ENCODE assay signal across 26 cellular contexts in genomic region chr4:37728064-37728463, GRCh38. TPM values are rescaled to one million over a fixed set of nuclear protein-coding genes. Genes with fewer than 3 reads are reported as not detected.
DNase-seq lines count a peak whose midpoint lies in the region; ATAC-seq, FAIRE-seq and TF ChIP-seq lines count a peak whose summit lies in the region.
"Had no signal": no experiment of that assay in that cellular context is flagged by ENCODE, and none has a peak within 500 bp of the region (broad histone marks: within the 10 kb centered on the region; RNA-seq: fewer than 3 reads in every experiment).

No MANE protein-coding gene starts in this region.

- H2BK15ac ChIP-seq in neuronal stem cell (ENCODE audit: low read length), result no peak overlapping the region

- H3K9ac ChIP-seq in neuronal stem cell (ENCODE audit: low read depth, low read length, poor library complexity), result no peak overlapping the region
- H3K9ac ChIP-seq: SK-N-SH had no signal

- no peak overlapping the region for H3K4ac ChIP-seq in neuronal stem cell (ENCODE audit: low read length)

- CTCF ChIA-PET in WTC11 (lab: Charles Lee), result no interaction called here

- FAIRE-seq in bronchial epithelial cell (lab: Jason Lieb, UNC) (no peak), small intestine (lab: Jason Lieb, UNC) (no peak)
- FAIRE-seq: GM18507, RCC 7860 had no signal

- DNase-seq in NOMO-1 treated with DMSO at 0.1 percent for 48 hours (lab: John Stamatoyannopoulos, UW; ENCODE audit: unreplicated experiment) (peak; percentile 5), NOMO-1 treated with dmso at 0.1 percent for 144 hours (lab: John Stamatoyannopoulos, UW; ENCODE audit: unreplicated experiment) (no peak), SK-MEL-5 (ENCODE audit: low read depth, low spot score) (peak; percentile 83), bronchial epithelial cell (ENCODE audit: low read depth) (peak; percentile 37), WTC11 (ENCODE audit: low spot score) (no peak), DMS153 treated with DMSO at 0.1 percent for 48 hours (lab: John Stamatoyannopoulos, UW; ENCODE audit: unreplicated experiment) (no peak), neuronal stem cell (ENCODE audit: low spot score) (no peak), small intestine (no peak)
- DNase-seq: BE2C; CD8-positive, alpha-beta memory T cell; DMS 273 treated with DMSO at 0.1 percent for 48 hours; GOT3; HFFc6; NCI-H1694; NCI-H2081; NCI-H2227 treated with DMSO at 0.1 percent for 48 hours; NCI-H526 treated with DMSO at 0.1 percent for 48 hours; SIG-M5; SK-N-SH; SW 1271 had no signal

- no peak overlapping the region for H3K14ac ChIP-seq in neuronal stem cell (ENCODE audit: low read length)

- H4K91ac ChIP-seq in neuronal stem cell (ENCODE audit: low read depth, low read length, poor library complexity), result no peak overlapping the region

- H3K36me3 Mint-ChIP-seq in WTC11, result peaks cover 10% of the 10 kb centered on the region
- H3K36me3 Mint-ChIP-seq: CD14-positive monocyte; CD8-positive, alpha-beta memory T cell; IgD-negative memory B cell had no signal

- in situ Hi-C loops in SK-MEL-5 (cut with HindIII; ENCODE audit: low pct_unique_long_range_greater_than_20kb, low sequenced_read_pairs), result no loop called here

- H3K27ac Mint-ChIP-seq in WTC11, result no peak overlapping the region
- H3K27ac Mint-ChIP-seq: HFFc6, IgD-negative memory B cell had no signal

- no peak overlapping the region for H2BK120ac ChIP-seq in neuronal stem cell (ENCODE audit: low read depth, low read length)

- H3K4me1 ChIP-seq in neuronal stem cell (ENCODE audit: control insufficient read depth in 2 of 2, insufficient read depth in 1 of 2, low read depth in 1 of 2, low read length in 2 of 2) (peaks cover 8 to 9% of the 10 kb centered on the region in 2 donors), small intestine (ENCODE audit: control insufficient read depth in 2 of 2, insufficient read depth in 1 of 2, low read depth in 1 of 2, low read length in 1 of 2) (peaks cover 0 to 2% of the 10 kb centered on the region in 2 donors)
- H3K4me1 ChIP-seq: BE2C, HAP-1 had no signal

- H3K4me3 Mint-ChIP-seq in WTC11, result no peak overlapping the region
- H3K4me3 Mint-ChIP-seq: CD14-positive monocyte; CD8-positive, alpha-beta memory T cell; HFFc6; IgD-negative memory B cell had no signal

- H2AK5ac ChIP-seq in neuronal stem cell (ENCODE audit: low read depth, low read length), result no peak overlapping the region

- POLR2A ChIA-PET in WTC11 (lab: Charles Lee), result no interaction called here

- no peak overlapping the region for H3K23ac ChIP-seq in neuronal stem cell (ENCODE audit: low read depth, low read length, poor library complexity)

- H3K36me3 ChIP-seq in bronchial epithelial cell (ENCODE audit: control insufficient read depth, insufficient read depth, low read length) (no peaks in the 10 kb centered on the region), neuronal stem cell (replicated peaks in 1 of 2; ENCODE audit: control insufficient read depth in 2 of 2, insufficient read depth in 2 of 2, low read length in 2 of 2) (no peaks in the 10 kb centered on the region), small intestine (ENCODE audit: control insufficient read depth in 2 of 2, insufficient read depth in 2 of 2, low read length in 2 of 2) (no peaks in the 10 kb centered on the region)
- H3K36me3 ChIP-seq: BE2C, HAP-1 had no signal

- H3K27me3 Mint-ChIP-seq in WTC11 (ENCODE audit: low read depth), result peaks cover 3% of the 10 kb centered on the region

- TF ChIP-seq CTCF in bronchial epithelial cell (IDR thresholded peaks at IDR 0.05; ENCODE audit: insufficient read depth, low read length, severe bottlenecking) (no peak), WTC11 (IDR thresholded peaks at IDR 0.05) (no peak)

- H4K8ac ChIP-seq in neuronal stem cell (ENCODE audit: low read depth, low read length), result no peak overlapping the region

- no peak overlapping the region for H2AFZ ChIP-seq in neuronal stem cell (ENCODE audit: low read length)

- no peak for ATAC-seq in WTC11

- H3K79me1 ChIP-seq in neuronal stem cell (ENCODE audit: low read depth, low read length), result no peaks in the 10 kb centered on the region

- H3K4me3 ChIP-seq in bronchial epithelial cell (ENCODE audit: low read depth, low read length), result no peak overlapping the region
- no peak overlapping the region for H3K4me3 ChIP-seq in neuronal stem cell (ENCODE audit: low read length in 2 of 2)
- no peak overlapping the region for H3K4me3 ChIP-seq in small intestine (ENCODE audit: low read depth in 1 of 2, low read length in 2 of 2)
- H3K4me3 ChIP-seq: HAP-1 had no signal

- no peaks in the 10 kb centered on the region for H3K27me3 ChIP-seq in bronchial epithelial cell (ENCODE audit: control insufficient read depth, insufficient read depth, low read length)
- no peaks in the 10 kb centered on the region for H3K27me3 ChIP-seq in neuronal stem cell (ENCODE audit: control insufficient read depth in 3 of 3, insufficient read depth in 3 of 3, low read depth in 1 of 3, low read length in 3 of 3)
- H3K27me3 ChIP-seq in small intestine (ENCODE audit: control insufficient read depth in 2 of 2, insufficient read depth in 2 of 2, low read length in 2 of 2), result no peaks in the 10 kb centered on the region
- H3K27me3 ChIP-seq: BE2C had no signal

- peaks cover 17% of the 10 kb centered on the region for H3K9me3 Mint-ChIP-seq in WTC11
- H3K9me3 Mint-ChIP-seq: CD14-positive monocyte; CD8-positive, alpha-beta memory T cell; HFFc6; IgD-negative memory B cell had no signal

- no peak overlapping the region for H3K27ac ChIP-seq in neuronal stem cell (replicated peaks; ENCODE audit: low read length)
- H3K27ac ChIP-seq in small intestine (ENCODE audit: low read depth in 1 of 2, low read length in 1 of 2), result no peak overlapping the region
- H3K27ac ChIP-seq: 22Rv1 had no signal

- no peak overlapping the region for H3K18ac ChIP-seq in neuronal stem cell (ENCODE audit: low read length)

- H3K4me2 ChIP-seq in neuronal stem cell (ENCODE audit: insufficient read depth, low read length, poor library complexity, severe bottlenecking), result no peak overlapping the region
- H3K4me2 ChIP-seq: SK-N-SH had no signal

- no peak overlapping the region for H2BK5ac ChIP-seq in neuronal stem cell (ENCODE audit: low read length)

- no peak overlapping the region for H2BK12ac ChIP-seq in neuronal stem cell (ENCODE audit: low read length)

- H3K4me1 Mint-ChIP-seq in WTC11, result peaks cover 24% of the 10 kb centered on the region
- H3K4me1 Mint-ChIP-seq: IgD-negative memory B cell had no signal

- H3K9me3 ChIP-seq in neuronal stem cell (replicated peaks in 1 of 2; ENCODE audit: control insufficient read depth in 2 of 2, insufficient read depth in 1 of 2, low read depth in 1 of 2, low read length in 2 of 2) (no peaks in the 10 kb centered on the region), small intestine (ENCODE audit: control insufficient read depth, low read depth) (no peaks in the 10 kb centered on the region)
- H3K9me3 ChIP-seq: BE2C, HAP-1, SK-N-SH had no signal

TF ChIP-seq in WTC11, 78 proteins besides CTCF, POLR2A, EP300 and RAD21 (continues in another document):
- TF ChIP-seq PREB (CRISPR knock-in tag; IDR thresholded peaks at IDR 0.05; ENCODE audit: borderline replicate concordance), result no peak
- no peak for TF ChIP-seq ZNF263 (CRISPR knock-in tag; IDR thresholded peaks at IDR 0.05; ENCODE audit: low read depth)
- TF ChIP-seq PRRX2 (CRISPR knock-in tag; IDR thresholded peaks at IDR 0.05), result no peak
- TF ChIP-seq ZNF138 (CRISPR knock-in tag; conservative IDR thresholded peaks at IDR 0.05), result no peak
- TF ChIP-seq SP1 (CRISPR knock-in tag; conservative IDR thresholded peaks at IDR 0.05), result no peak
- TF ChIP-seq ZNF317 (CRISPR knock-in tag; IDR thresholded peaks at IDR 0.05; ENCODE audit: borderline replicate concordance, low read depth), result no peak
- TF ChIP-seq ZNF512 (CRISPR knock-in tag; IDR thresholded peaks at IDR 0.05; ENCODE audit: borderline replicate concordance), result no peak
- no peak for TF ChIP-seq E2F4 (CRISPR knock-in tag; IDR thresholded peaks at IDR 0.05; ENCODE audit: borderline replicate concordance, low read depth)

RNA-seq across cellular contexts. Expression of gene RELL1, which starts 41.9 kb away (rescaled TPM):
- 33.3 and 40.7 TPM in 2 replicates for total RNA-seq in SK-MEL-5 (2014; rRNA removed; shearing (Covaris generic))
- polyA plus RNA-seq in SK-MEL-5 (2015; cell fraction: cytosol; rRNA removed), result 29.9 and 45.5 TPM in 2 replicates
- polyA plus RNA-seq in SK-MEL-5 (2015; cell fraction: nucleus; rRNA removed), result 7.5 and 8.2 TPM in 2 replicates
- 122 and 178 TPM in 2 replicates for total RNA-seq in bronchial epithelial cell
- 10.1 to 14.4 TPM (median 12.5 TPM) in 3 replicates for total RNA-seq in WTC11 (2021)
- polyA plus RNA-seq in neuronal stem cell (2013, experiment 1 of 2), result 6.4 TPM
- polyA plus RNA-seq in neuronal stem cell (2013, experiment 2 of 2), result 6.5 TPM
- polyA plus RNA-seq in small intestine, result 1 to 10 TPM in 2 of 3 donors, under 1 TPM in 1; 0.89 to 6.8 (median 1.6) TPM

Comparison
In these comparisons a context has a peak if more than half of its experiments do, and no peak if none do; other contexts are left out.
1. DNase-seq: peak in NOMO-1 treated with DMSO at 0.1 percent for 48 hours (single experiment), SK-MEL-5 (single experiment) and bronchial epithelial cell (single experiment); none in NOMO-1 treated with dmso at 0.1 percent for 144 hours (single experiment), WTC11 (single experiment), DMS153 treated with DMSO at 0.1 percent for 48 hours (single experiment), neuronal stem cell (single experiment) and small intestine (single experiment).